ENCODE assay signal across 1 cellular context in the genomic region with DNA sequence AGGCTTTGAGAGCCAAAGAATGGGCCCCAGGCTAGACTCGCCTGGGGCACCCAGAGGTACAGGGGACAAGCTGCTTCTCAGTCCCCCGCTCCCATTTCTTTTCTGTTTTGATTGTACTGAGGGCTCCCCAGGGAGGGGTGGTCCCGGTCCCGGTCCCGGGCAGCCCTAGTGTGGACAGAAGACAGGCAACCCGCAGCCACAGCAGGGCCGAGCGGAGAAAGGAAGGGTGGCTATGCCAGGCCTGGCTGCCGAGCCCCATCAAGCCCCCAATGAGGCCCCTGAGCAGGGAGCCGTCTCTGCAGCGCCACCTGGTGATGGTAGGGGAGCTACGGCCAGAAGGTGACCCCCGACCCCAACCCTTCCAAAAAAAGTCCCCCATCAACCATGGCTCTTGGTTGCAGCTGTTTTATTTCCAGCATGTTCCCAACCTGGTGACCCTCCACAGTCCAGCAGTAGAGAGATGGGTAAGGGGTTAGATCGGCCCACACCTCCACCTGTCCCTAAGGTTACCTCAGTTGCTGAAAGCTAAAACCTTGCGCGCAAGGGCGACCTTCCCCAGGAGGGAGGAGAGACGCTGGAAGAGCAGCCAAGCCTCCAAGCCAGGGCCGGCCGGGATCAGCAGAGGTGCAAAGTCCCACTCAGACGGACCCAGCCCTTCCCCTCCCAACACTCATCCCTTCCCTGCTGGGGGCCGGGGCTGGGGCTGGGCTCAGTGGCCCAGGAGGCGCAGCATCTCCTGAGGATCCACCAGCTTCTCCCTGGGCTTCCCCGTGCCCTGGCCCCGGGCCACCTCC.
TF ChIP-seq lines count a peak whose summit lies in the region.

No MANE protein-coding gene starts in this region.

TF ChIP-seq in H1, 55 proteins besides CTCF, POLR2A, EP300 and RAD21:
- peak; percentile 40; the same call in 1 of the 2 replicates for TF ChIP-seq YY1 (IDR thresholded peaks at IDR 0.05; ENCODE audit: low read depth, low read length)
- peak; percentile 76; the same call in 1 of the 2 replicates for TF ChIP-seq GABPA (IDR thresholded peaks at IDR 0.05; ENCODE audit: borderline replicate concordance, insufficient read depth, low read length)
- TF ChIP-seq RBBP5 (IDR thresholded peaks at IDR 0.05; ENCODE audit: borderline replicate concordance, low read depth, low read length), result no peak
- no peak for TF ChIP-seq CBX8 (IDR thresholded peaks at IDR 0.05; ENCODE audit: borderline replicate concordance, low read depth, low read length)
- TF ChIP-seq EGR1 (IDR thresholded peaks at IDR 0.05; ENCODE audit: borderline replicate concordance, low read depth, low read length), result no peak
